ENCODE assay signal across 1 cellular context in genomic region chr10:102009801-102010425, GRCh38.
TF ChIP-seq lines count a peak whose summit lies in the region.

No MANE protein-coding gene starts in this region.

TF ChIP-seq in HCT116, 20 proteins besides CTCF, POLR2A, EP300 and RAD21 (continued from another document):
- TF ChIP-seq, protein P1, sequence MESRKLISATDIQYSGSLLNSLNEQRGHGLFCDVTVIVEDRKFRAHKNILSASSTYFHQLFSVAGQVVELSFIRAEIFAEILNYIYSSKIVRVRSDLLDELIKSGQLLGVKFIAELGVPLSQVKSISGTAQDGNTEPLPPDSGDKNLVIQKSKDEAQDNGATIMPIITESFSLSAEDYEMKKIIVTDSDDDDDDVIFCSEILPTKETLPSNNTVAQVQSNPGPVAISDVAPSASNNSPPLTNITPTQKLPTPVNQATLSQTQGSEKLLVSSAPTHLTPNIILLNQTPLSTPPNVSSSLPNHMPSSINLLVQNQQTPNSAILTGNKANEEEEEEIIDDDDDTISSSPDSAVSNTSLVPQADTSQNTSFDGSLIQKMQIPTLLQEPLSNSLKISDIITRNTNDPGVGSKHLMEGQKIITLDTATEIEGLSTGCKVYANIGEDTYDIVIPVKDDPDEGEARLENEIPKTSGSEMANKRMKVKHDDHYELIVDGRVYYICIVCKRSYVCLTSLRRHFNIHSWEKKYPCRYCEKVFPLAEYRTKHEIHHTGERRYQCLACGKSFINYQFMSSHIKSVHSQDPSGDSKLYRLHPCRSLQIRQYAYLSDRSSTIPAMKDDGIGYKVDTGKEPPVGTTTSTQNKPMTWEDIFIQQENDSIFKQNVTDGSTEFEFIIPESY (IDR thresholded peaks at IDR 0.05; ENCODE audit: extremely low read depth, insufficient replicate concordance, low read length): no peak
- TF ChIP-seq FOSL1 (IDR thresholded peaks at IDR 0.05; ENCODE audit: low read depth) (peak; percentile 54; the same call in 1 of the 2 replicates), TCF7L2 (IDR thresholded peaks at IDR 0.05; ENCODE audit: borderline replicate concordance, extremely low read depth, insufficient read depth, insufficient read length) (no peak), CEBPB (IDR thresholded peaks at IDR 0.05; ENCODE audit: low read depth) (no peak), EZH2phosphoT487 (IDR thresholded peaks at IDR 0.05; ENCODE audit: borderline replicate concordance) (no peak), SRF (IDR thresholded peaks at IDR 0.05; ENCODE audit: low read depth) (no peak)
- TF ChIP-seq, protein P2, sequence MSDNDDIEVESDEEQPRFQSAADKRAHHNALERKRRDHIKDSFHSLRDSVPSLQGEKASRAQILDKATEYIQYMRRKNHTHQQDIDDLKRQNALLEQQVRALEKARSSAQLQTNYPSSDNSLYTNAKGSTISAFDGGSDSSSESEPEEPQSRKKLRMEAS (IDR thresholded peaks at IDR 0.05): no peak
